23 cellular contexts compared by ENCODE assay signal in the genomic region with DNA sequence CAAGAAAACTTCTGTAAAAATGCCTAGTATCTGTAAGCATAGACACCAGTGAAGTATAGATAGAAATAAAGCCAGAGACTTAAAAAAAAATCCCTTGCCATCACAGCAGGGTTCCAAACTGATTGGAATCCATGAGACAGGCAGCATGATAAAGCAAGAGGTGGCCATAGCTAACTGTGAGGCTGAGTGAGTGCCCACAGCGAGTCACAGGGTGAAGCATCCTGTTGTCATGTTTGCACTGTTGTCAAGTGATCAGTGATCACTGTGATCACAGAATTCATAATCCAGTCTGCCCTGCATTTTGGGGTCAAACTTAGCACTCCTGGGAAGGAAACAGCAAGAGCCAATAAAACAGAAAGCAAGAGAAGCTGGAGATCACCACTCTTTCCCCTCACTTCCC. TPM values are rescaled to one million over a fixed set of nuclear protein-coding genes. Genes with fewer than 3 reads are reported as not detected.
DNase-seq lines count a peak whose midpoint lies in the region; ATAC-seq and TF ChIP-seq lines count a peak whose summit lies in the region.
"Had no signal": no experiment of that assay in that cellular context is flagged by ENCODE, and none has a peak within 500 bp of the region (broad histone marks: within the 10 kb centered on the region; RNA-seq: fewer than 3 reads in every experiment).

No MANE protein-coding gene starts in this region.

- dilution Hi-C loops in mammary epithelial cell (cut with HindIII; ENCODE audit: low sequenced_read_pairs): loop anchor here (5.0 kb wide), 1 partner anchor 44 kb away; no protein-coding TSS in a partner anchor

- H2AFZ ChIP-seq in mammary epithelial cell (ENCODE audit: low read depth, low read length): no peak overlapping the region
- H2AFZ ChIP-seq: PC-9 had no signal

- H3K9me3 Mint-ChIP-seq in activated T-helper 2 cell treated with anti-CD3 and anti-CD28 coated beads, Interferon-gamma antibody, Interleukin-2, Interleukin-4, amounts not matched to agents 10 μg/mL and 5 μg/mL and 100 μg/mL, durations not matched to agents 14 hours and 24 hours and 36 hours: peaks cover 25% of the 10 kb centered on the region

- TF ChIP-seq POLR2A in breast epithelium (IDR thresholded peaks at IDR 0.05): no peak

- peaks cover 83% of the 10 kb centered on the region for H3K36me3 Mint-ChIP-seq in activated T-helper 2 cell treated with anti-CD3 and anti-CD28 coated beads, Interferon-gamma antibody, Interleukin-2, Interleukin-4, amounts not matched to agents 10 μg/mL and 5 μg/mL and 100 μg/mL, durations not matched to agents 14 hours and 24 hours and 36 hours (ENCODE audit: low read depth)

- no peak overlapping the region for H3K27ac ChIP-seq in mammary epithelial cell (ENCODE audit: insufficient read depth, low read depth, low read length)
- H3K27ac ChIP-seq in breast epithelium: no peak overlapping the region
- H3K27ac ChIP-seq in subcutaneous abdominal adipose tissue (ENCODE audit: low read depth, low read length): peak overlapping the region; percentile 58
- H3K27ac ChIP-seq: PC-9, prostate gland, WERI-Rb-1 had no signal

- H3K9ac ChIP-seq in mammary epithelial cell (ENCODE audit: insufficient read depth, low read length) (no peak overlapping the region), subcutaneous abdominal adipose tissue (ENCODE audit: low read length in 5 of 5) (no peak overlapping the region)

- CTCF ChIA-PET in mammary epithelial cell (lab: Charles Lee; ENCODE audit: low non-redundant PET): no interaction called here

- H3K4me3 ChIP-seq in mammary epithelial cell (replicated peaks in 1 of 3; ENCODE audit: insufficient read depth in 1 of 3, low read depth in 2 of 3, low read length in 3 of 3) (no peak overlapping the region), breast epithelium (no peak overlapping the region), subcutaneous abdominal adipose tissue (ENCODE audit: low read depth in 1 of 5, low read length in 5 of 5) (no peak overlapping the region)
- H3K4me3 ChIP-seq: heart left ventricle, PC-9, prostate gland had no signal

- in situ Hi-C loops in mammary epithelial cell (cut with MboI; ENCODE audit: low sequenced_read_pairs in 2 of 2): no loop called here

- H3K4me1 ChIP-seq in mammary epithelial cell (ENCODE audit: insufficient read depth, low read length) (no peaks in the 10 kb centered on the region), breast epithelium (no peaks in the 10 kb centered on the region), subcutaneous abdominal adipose tissue (ENCODE audit: control insufficient read depth in 5 of 5, insufficient read depth in 5 of 5, low read length in 5 of 5) (peaks cover 2 to 32% (median 18%) of the 10 kb centered on the region in 5 donors)
- H3K4me1 ChIP-seq: BE2C, Caco-2, prostate gland had no signal

- H3K9me3 ChIP-seq in mammary epithelial cell (replicated peaks; ENCODE audit: insufficient read depth, low read length): no peaks in the 10 kb centered on the region
- H3K9me3 ChIP-seq in breast epithelium: no peaks in the 10 kb centered on the region
- H3K9me3 ChIP-seq in subcutaneous abdominal adipose tissue (ENCODE audit: control insufficient read depth in 5 of 5, low read length in 5 of 5): no peaks in the 10 kb centered on the region
- H3K9me3 ChIP-seq: BE2C, Caco-2, heart left ventricle, prostate gland had no signal

- H3K79me2 ChIP-seq in mammary epithelial cell (ENCODE audit: insufficient read depth, low read length): no peaks in the 10 kb centered on the region

- H3K4me1 Mint-ChIP-seq in activated T-helper 2 cell treated with anti-CD3 and anti-CD28 coated beads, Interferon-gamma antibody, Interleukin-2, Interleukin-4, amounts not matched to agents 10 μg/mL and 5 μg/mL and 100 μg/mL, durations not matched to agents 14 hours and 24 hours and 36 hours (ENCODE audit: low read depth): peaks cover 42% of the 10 kb centered on the region

- H3K27me3 ChIP-seq in mammary epithelial cell (ENCODE audit: insufficient read depth, low read length): no peaks in the 10 kb centered on the region
- no peaks in the 10 kb centered on the region for H3K27me3 ChIP-seq in breast epithelium
- H3K27me3 ChIP-seq in subcutaneous abdominal adipose tissue (ENCODE audit: control insufficient read depth in 5 of 5, insufficient read depth in 4 of 5, low read length in 5 of 5): no peaks in the 10 kb centered on the region
- H3K27me3 ChIP-seq: BE2C, heart left ventricle had no signal

- TF ChIP-seq CTCF in mammary epithelial cell (conservative IDR thresholded peaks at IDR 0.05 in 1 of 2, IDR thresholded peaks at IDR 0.05 in 1 of 2; ENCODE audit: extremely low read depth in 1 of 2, insufficient read depth in 1 of 2, low read depth in 1 of 2, low read length in 2 of 2): no peak
- TF ChIP-seq CTCF in breast epithelium (IDR thresholded peaks at IDR 0.05): no peak

- DNase-seq in activated CD4-positive, CD25-positive, alpha-beta regulatory T cell treated with anti-CD3 and anti-CD28 coated beads, Interleukin-2, amount 50 U/mL, for 72 hours: no peak
- DNase-seq in mammary epithelial cell (peak; percentile 14), breast epithelium (ENCODE audit: low spot score in 2 of 2) (no peak), NCI-H1092 (lab: John Stamatoyannopoulos, UW) (no peak), NK-92 (lab: John Stamatoyannopoulos, UW; ENCODE audit: unreplicated experiment) (no peak)
- no peak for DNase-seq in activated T-helper 2 cell treated with anti-CD3 and anti-CD28 coated beads, Interferon-gamma antibody, Interleukin-2, Interleukin-4, amounts not matched to agents 10 μg/mL and 5 μg/mL and 100 μg/mL, durations not matched to agents 14 hours and 24 hours and 36 hours (ENCODE audit: low spot score)
- DNase-seq: BE2C; Caco-2; cortex of kidney; EL; HCEC 1CT; heart left ventricle; immature natural killer cell; left ventricle myocardium superior; NCI-H1092 treated with DMSO at 0.1 percent for 48 hours; NCI-H2029; PC-9; stimulated activated CD4-positive, alpha-beta T cell treated with anti-CD3 and anti-CD28 coated beads, Interleukin-2, amount 100 ng/mL, for 24 hours; T-helper 17 cell; WERI-Rb-1 had no signal

- peak overlapping the region; percentile 78 for H3K27ac Mint-ChIP-seq in activated T-helper 2 cell treated with anti-CD3 and anti-CD28 coated beads, Interferon-gamma antibody, Interleukin-2, Interleukin-4, amounts not matched to agents 10 μg/mL and 5 μg/mL and 100 μg/mL, durations not matched to agents 14 hours and 24 hours and 36 hours
- H3K27ac Mint-ChIP-seq: immature natural killer cell, T-helper 17 cell had no signal

- 100% methylated on average over 1 of the region's 1 CpG for WGBS in mammary epithelial cell (ENCODE audit: low coverage, missing lambda C conversion rate)

- no TSS peak for BruUV-seq in mammary epithelial cell (replicated peaks; lab: Mats Ljungman, UMichigan)

- no peaks in the 10 kb centered on the region for H4K20me1 ChIP-seq in mammary epithelial cell (ENCODE audit: insufficient read depth, low read length)

- H3K36me3 ChIP-seq in mammary epithelial cell (ENCODE audit: insufficient read depth, low read length) (no peaks in the 10 kb centered on the region), breast epithelium (no peaks in the 10 kb centered on the region), subcutaneous abdominal adipose tissue (ENCODE audit: control insufficient read depth in 5 of 5, insufficient read depth in 5 of 5, low read length in 5 of 5) (peaks cover 0 to 6% (median 0%) of the 10 kb centered on the region in 5 donors)
- H3K36me3 ChIP-seq: BE2C, heart left ventricle, prostate gland had no signal

- H3K4me3 Mint-ChIP-seq in activated T-helper 2 cell treated with anti-CD3 and anti-CD28 coated beads, Interferon-gamma antibody, Interleukin-2, Interleukin-4, amounts not matched to agents 10 μg/mL and 5 μg/mL and 100 μg/mL, durations not matched to agents 14 hours and 24 hours and 36 hours (ENCODE audit: low read depth): no peak overlapping the region
- H3K4me3 Mint-ChIP-seq: immature natural killer cell, T-helper 17 cell had no signal

- intact Hi-C loops in mammary epithelial cell (cut with micrococcal nuclease) (no loop called here), breast epithelium (cut with DNase I; ENCODE audit: low total_unique reads) (no loop called here)
- intact Hi-C loops in activated T-helper 2 cell treated with anti-CD3 and anti-CD28 coated beads, Interferon-gamma antibody, Interleukin-2, Interleukin-4, amounts not matched to agents 10 μg/mL and 5 μg/mL and 100 μg/mL, durations not matched to agents 14 hours and 24 hours and 36 hours (cut with micrococcal nuclease): loop anchor here (5.0 kb wide), 1 partner anchor 36 kb away; the partner anchor contains the start of gene LRRC8B

- no peaks in the 10 kb centered on the region for H3K27me3 Mint-ChIP-seq in activated T-helper 2 cell treated with anti-CD3 and anti-CD28 coated beads, Interferon-gamma antibody, Interleukin-2, Interleukin-4, amounts not matched to agents 10 μg/mL and 5 μg/mL and 100 μg/mL, durations not matched to agents 14 hours and 24 hours and 36 hours (ENCODE audit: low read depth)
- H3K27me3 Mint-ChIP-seq: T-helper 17 cell had no signal

- H3K4me2 ChIP-seq in mammary epithelial cell (ENCODE audit: insufficient read depth, low read depth, low read length): no peak overlapping the region
- H3K4me2 ChIP-seq: PC-9 had no signal

- peak; percentile 81 to 94 for ATAC-seq in activated CD4-positive, CD25-positive, alpha-beta regulatory T cell treated with anti-CD3 and anti-CD28 coated beads, Interleukin-2, amount 50 U/mL, for 24 hours
- ATAC-seq: heart left ventricle, left ventricle myocardium superior, T-helper 17 cell had no signal

RNA-seq across cellular contexts. Expression of gene LRRC8B, which starts 33.3 kb away (rescaled TPM):
- total RNA-seq in mammary epithelial cell (1 to 10 TPM; 3.8 to 5.2 TPM), breast epithelium (10 to 100 TPM; 11.5 to 25.3 (median 12.3) TPM)
- polyA plus RNA-seq in mammary epithelial cell: 1.7 TPM
- polyA minus RNA-seq in mammary epithelial cell: 0.78 TPM
- total RNA-seq in activated T-helper 2 cell treated with anti-CD3 and anti-CD28 coated beads, Interferon-gamma antibody, Interleukin-2, Interleukin-4, amounts not matched to agents 10 μg/mL and 5 μg/mL and 100 μg/mL, durations not matched to agents 14 hours and 24 hours and 36 hours: 48.2 and 48.7 TPM in 2 replicates
